9 cellular contexts compared by ENCODE assay signal in the genomic region with DNA sequence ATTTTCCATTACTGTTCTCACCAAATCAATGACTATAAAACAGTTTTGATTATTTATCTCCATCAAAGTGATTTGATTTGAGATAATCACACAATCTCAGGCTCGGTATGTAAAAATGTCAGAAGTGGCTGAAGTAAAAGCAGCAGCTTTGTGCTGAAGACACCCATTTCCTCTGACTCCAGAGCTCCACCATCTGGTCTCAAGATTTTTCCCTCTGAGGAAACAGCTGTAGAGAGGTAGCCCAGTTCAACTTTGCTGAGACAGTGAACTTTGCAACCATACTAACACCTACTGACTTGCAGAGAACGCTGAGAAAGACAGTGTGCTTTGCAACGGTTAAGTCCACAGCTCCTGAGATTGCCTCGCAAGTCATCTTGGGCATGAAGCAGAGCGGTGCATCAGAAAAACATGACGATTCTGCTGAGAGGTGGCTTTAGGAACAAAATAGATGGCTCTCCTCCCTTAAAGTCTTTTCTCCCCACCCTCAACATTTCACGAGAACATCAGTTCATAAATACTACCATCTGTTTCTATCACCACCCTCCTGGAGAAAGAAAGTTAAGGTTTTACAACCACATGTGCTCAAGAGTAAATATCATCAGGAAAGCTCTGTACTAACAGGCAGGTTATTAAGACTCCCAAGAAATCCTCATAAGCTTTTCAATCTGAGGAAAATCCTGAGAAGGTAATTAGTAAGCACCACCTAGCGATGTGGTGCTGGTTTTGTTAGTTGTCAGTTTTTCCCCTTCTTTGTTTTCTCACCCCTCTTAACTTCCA. TPM values are rescaled to one million over a fixed set of nuclear protein-coding genes. Genes with fewer than 3 reads are reported as not detected.
A peak's percentile ranks its signal among the peaks of the same experiment; 100 is the strongest.
DNase-seq lines count a peak whose midpoint lies in the region; ATAC-seq, FAIRE-seq and TF ChIP-seq lines count a peak whose summit lies in the region.
"Had no signal": no experiment of that assay in that cellular context is flagged by ENCODE, and none has a peak within 500 bp of the region (broad histone marks: within the 10 kb centered on the region; RNA-seq: fewer than 3 reads in every experiment).

No MANE protein-coding gene starts in this region.

- CTCF ChIA-PET in Caco-2 (lab: Charles Lee): interaction anchor here (0.6 to 4.9 kb wide), 19 partner anchors 18 to 396 kb away, joined by 3 to 88 read pairs (median 4); partner anchors contain the start of genes ATF1, HIGD1C, SLC11A2 and SMAGP
- CTCF ChIA-PET in H1 (lab: Charles Lee; ENCODE audit: partially characterized antibody): interaction anchor here (0.7 to 7.0 kb wide), 32 partner anchors 8 to 363 kb away, joined by 3 to 89 read pairs (median 5); partner anchors contain the start of genes SLC11A2 and TMPRSS12

- H3K27ac ChIP-seq in SK-N-MC (no peak overlapping the region), H1 (ENCODE audit: low read depth, low read length) (no peak overlapping the region), mesendoderm (ENCODE audit: low read depth, low read length) (peak overlapping the region; percentile 31)

- peaks cover 50% of the 10 kb centered on the region for H3K36me3 Mint-ChIP-seq in Caco-2 (ENCODE audit: insufficient read depth, unreplicated experiment)

- ATAC-seq in GM18502 (IDR thresholded peaks at IDR 0.05; ENCODE audit: poor library complexity, unreplicated experiment): no peak
- ATAC-seq in GM21737 (IDR thresholded peaks at IDR 0.05; ENCODE audit: unreplicated experiment): no peak

- no peak overlapping the region for H2BK120ac ChIP-seq in H1 (replicated peaks; ENCODE audit: low read depth, low read length)
- no peak overlapping the region for H2BK120ac ChIP-seq in mesendoderm (ENCODE audit: low read depth, low read length)

- H3K36me3 ChIP-seq in Caco-2 (ENCODE audit: control insufficient read depth, insufficient read depth, low read length): peaks cover 6% of the 10 kb centered on the region
- peaks cover 40% of the 10 kb centered on the region for H3K36me3 ChIP-seq in SK-N-MC (ENCODE audit: insufficient read depth, low read length)
- peaks cover 12 to 39% (median 25%) of the 10 kb centered on the region in 4 experiments for H3K36me3 ChIP-seq in H1 (ENCODE audit: control insufficient read depth in 2 of 4, insufficient read depth in 4 of 4, low read length in 3 of 4)
- peaks cover 8% of the 10 kb centered on the region for H3K36me3 ChIP-seq in mesendoderm (ENCODE audit: control insufficient read depth, insufficient read depth, low read length)

- H3K56ac ChIP-seq in H1 (replicated peaks; ENCODE audit: insufficient read length, low read depth, low read length) (no peak overlapping the region), mesendoderm (ENCODE audit: low read length) (no peak overlapping the region)

- H2BK20ac ChIP-seq in H1 (ENCODE audit: low read length): no peak overlapping the region

- no peak overlapping the region for H3K4me3 Mint-ChIP-seq in Caco-2 (ENCODE audit: unreplicated experiment)

- no peak overlapping the region for H4K91ac ChIP-seq in H1 (replicated peaks; ENCODE audit: insufficient read length, low read length)

- H2BK15ac ChIP-seq in H1 (ENCODE audit: low read length) (no peak overlapping the region), mesendoderm (replicated peaks; ENCODE audit: low read depth) (no peak overlapping the region)

- peaks cover 0 to 2% of the 10 kb centered on the region in 2 experiments for H4K20me1 ChIP-seq in H1 (replicated peaks in 1 of 2; ENCODE audit: control insufficient read depth in 1 of 2, insufficient read depth in 2 of 2, low read length in 2 of 2)

- no peaks in the 10 kb centered on the region for H3K23me2 ChIP-seq in H1 (ENCODE audit: low read depth, low read length)

- no peaks in the 10 kb centered on the region for H3K27me3 Mint-ChIP-seq in Caco-2 (ENCODE audit: insufficient read depth, unreplicated experiment)

- peak; percentile 81 for FAIRE-seq in H1 (lab: Jason Lieb, UNC)
- FAIRE-seq in urothelium cell line (lab: Jason Lieb, UNC): no peak

- intact Hi-C loops in Caco-2 (cut with micrococcal nuclease; ENCODE audit: unreplicated experiment): loop anchor here (1.0 to 5.0 kb wide), 7 partner anchors 26 to 485 kb away; partner anchors contain the start of gene DIP2B

- no peak overlapping the region for H3K23ac ChIP-seq in H1 (ENCODE audit: insufficient read length)
- H3K23ac ChIP-seq in mesendoderm (ENCODE audit: low read length): no peak overlapping the region

- H3K79me2 ChIP-seq in H1 (ENCODE audit: control insufficient read depth in 1 of 2, insufficient read depth in 2 of 2, low read length in 2 of 2): no peaks in the 10 kb centered on the region
- H3K79me2 ChIP-seq in mesendoderm (ENCODE audit: control insufficient read depth, insufficient read depth, low read length): no peaks in the 10 kb centered on the region

- no peak for TF ChIP-seq POLR2A in H1 (IDR thresholded peaks at IDR 0.05; ENCODE audit: control extremely low read depth in 1 of 2, low read depth in 2 of 2, low read length in 2 of 2)

- peaks cover 16% of the 10 kb centered on the region for H3K4me1 Mint-ChIP-seq in Caco-2 (ENCODE audit: low read depth, unreplicated experiment)

- no TSS peak for BruUV-seq in Caco-2 (replicated peaks; lab: Mats Ljungman, UMichigan)

- H3K9me3 Mint-ChIP-seq in Caco-2 (ENCODE audit: unreplicated experiment): no peaks in the 10 kb centered on the region

- H3K4ac ChIP-seq in H1 (replicated peaks; ENCODE audit: insufficient read length, low read depth, low read length) (no peak overlapping the region), mesendoderm (ENCODE audit: low read depth, low read length) (no peak overlapping the region)

- no peak overlapping the region for H3K14ac ChIP-seq in H1 (ENCODE audit: insufficient read length)

- H3K4me1 ChIP-seq in Caco-2 (no peaks in the 10 kb centered on the region), H1 (replicated peaks in 1 of 4; ENCODE audit: control insufficient read depth in 3 of 4, insufficient read depth in 4 of 4, low read length in 3 of 4) (no peaks in the 10 kb centered on the region; a peak in 1 of 7 replicates), mesendoderm (ENCODE audit: control insufficient read depth, low read depth, low read length) (no peaks in the 10 kb centered on the region)

- H3K27me3 ChIP-seq in Caco-2 (replicated peaks; ENCODE audit: control insufficient read depth, insufficient read depth, low read length) (no peaks in the 10 kb centered on the region), H1 (replicated peaks in 1 of 4; ENCODE audit: control insufficient read depth in 3 of 4, extremely low read depth in 1 of 4, insufficient read depth in 3 of 4, low read length in 3 of 4) (no peaks in the 10 kb centered on the region), mesendoderm (ENCODE audit: insufficient read depth, low read length, poor library complexity) (no peaks in the 10 kb centered on the region)

- H3K4me3 ChIP-seq in Caco-2 (ENCODE audit: low read depth, low read length): no peak overlapping the region
- no peak overlapping the region for H3K4me3 ChIP-seq in SK-N-MC
- H3K4me3 ChIP-seq in H1 (ENCODE audit: extremely low read depth in 1 of 4, insufficient read depth in 2 of 4, low read depth in 3 of 4, low read length in 4 of 4): no peak overlapping the region
- no peak overlapping the region for H3K4me3 ChIP-seq in mesendoderm (ENCODE audit: low read length)

- no peaks in the 10 kb centered on the region for H3K79me1 ChIP-seq in H1 (ENCODE audit: low read depth, low read length)
- H3K79me1 ChIP-seq in mesendoderm (ENCODE audit: low read length): no peaks in the 10 kb centered on the region

- DNase-seq in Caco-2 (peak; percentile 71 to 78), GOT3 (lab: John Stamatoyannopoulos, UW) (peak; percentile 52), SK-N-MC (ENCODE audit: low read depth, low spot score) (peak; percentile 6), H1 (ENCODE audit: low read depth in 1 of 2, low spot score in 2 of 2) (no peak), mesendoderm (peak; percentile 78), urothelium cell line (ENCODE audit: low spot score) (peak; percentile 26)

- POLR2A ChIA-PET in Caco-2 (lab: Charles Lee): interaction anchor here (0.6 to 1.9 kb wide), 5 partner anchors 39 to 419 kb away, joined by 4 to 8 read pairs (median 7); partner anchors contain the start of gene SLC11A2
- POLR2A ChIA-PET in H1 (lab: Charles Lee; ENCODE audit: partially characterized antibody): interaction anchor here (0.6 to 1.8 kb wide), 7 partner anchors 18 to 1971 kb away, joined by 3 to 5 read pairs (median 3); partner anchors contain the start of gene CSRNP2

- no peak overlapping the region for H3K27ac Mint-ChIP-seq in Caco-2 (ENCODE audit: unreplicated experiment)

- peak; percentile 78 to 87 for TF ChIP-seq RAD21 in H1 (IDR thresholded peaks at IDR 0.05 in 1 of 2, conservative IDR thresholded peaks at IDR 0.05 in 1 of 2; ENCODE audit: low read depth in 2 of 2, low read length in 2 of 2)

- no peak overlapping the region for H4K5ac ChIP-seq in H1 (ENCODE audit: insufficient read length, low read depth, low read length)
- no peak overlapping the region for H4K5ac ChIP-seq in mesendoderm (ENCODE audit: low read length)

- H3K9ac ChIP-seq in SK-N-MC (ENCODE audit: insufficient read length) (no peak overlapping the region), H1 (replicated peaks in 1 of 4; ENCODE audit: extremely low read depth in 1 of 4, low read depth in 3 of 4, low read length in 3 of 4) (no peak overlapping the region), mesendoderm (ENCODE audit: low read length) (no peak overlapping the region)

- H2BK5ac ChIP-seq in H1 (ENCODE audit: low read depth, low read length): no peak overlapping the region
- H2BK5ac ChIP-seq in mesendoderm (ENCODE audit: low read length): no peak overlapping the region

- H3K4me2 ChIP-seq in H1 (ENCODE audit: insufficient read depth in 1 of 2, low read depth in 2 of 2, low read length in 2 of 2): no peak overlapping the region
- H3K4me2 ChIP-seq in mesendoderm (ENCODE audit: low read length): no peak overlapping the region

- TF ChIP-seq CTCF in Caco-2 (IDR thresholded peaks at IDR 0.05; ENCODE audit: insufficient read depth in 1 of 2, low read depth in 1 of 2, low read length in 1 of 2, severe bottlenecking in 1 of 2, unreplicated experiment in 1 of 2): peak; percentile 63 to 83
- TF ChIP-seq CTCF in H1 (IDR thresholded peaks at IDR 0.05; ENCODE audit: control extremely low read depth in 1 of 3, insufficient read depth in 1 of 3, low read depth in 1 of 3, low read length in 3 of 3): peak in 2 of 3 experiments; percentile 72 to 81; a peak in 3 of 4 replicates

- no peak overlapping the region for H2AFZ ChIP-seq in H1 (ENCODE audit: low read length)

- H3K9me3 ChIP-seq in Caco-2 (no peaks in the 10 kb centered on the region), SK-N-MC (ENCODE audit: low read depth, low read length) (no peaks in the 10 kb centered on the region), H1 (ENCODE audit: insufficient read depth in 2 of 2, low read depth in 1 of 2, low read length in 1 of 2) (no peaks in the 10 kb centered on the region)

- no peak overlapping the region for H2AK5ac ChIP-seq in H1 (ENCODE audit: low read depth, low read length)
- H2AK5ac ChIP-seq in mesendoderm (ENCODE audit: low read length): no peak overlapping the region

- H4K8ac ChIP-seq in H1 (ENCODE audit: extremely low read depth, insufficient read depth, low read length) (no peak overlapping the region), mesendoderm (ENCODE audit: low read depth, low read length) (no peak overlapping the region)

- no peak overlapping the region for H2BK12ac ChIP-seq in H1 (ENCODE audit: low read depth, low read length)

- H3K18ac ChIP-seq in H1 (ENCODE audit: extremely low read depth, low read length) (no peak overlapping the region), mesendoderm (ENCODE audit: low read length) (no peak overlapping the region)

- 66% methylated on average over 8 of the region's 8 CpGs; no CpG with 5 or more reads in 1 of the 2 experiments for WGBS in H1 (ENCODE audit: extremely low coverage in 1 of 2, insufficient coverage in 1 of 2, insufficient read length in 1 of 2, insufficient replicate concordance in 2 of 2, low coverage in 1 of 2, low lambda C conversion rate in 2 of 2, missing lambda C conversion rate in 1 of 2), 2 experiments
- WGBS in mesendoderm (ENCODE audit: extremely low coverage, insufficient coverage, low lambda C conversion rate): no CpG with 5 or more reads among the region's 8 CpGs

- TF ChIP-seq EP300 in H1 (IDR thresholded peaks at IDR 0.05; ENCODE audit: borderline replicate concordance in 1 of 2, low read depth in 2 of 2, low read length in 2 of 2): no peak

RNA-seq across cellular contexts. Expression of gene HIGD1C, which starts 34.8 kb away (rescaled TPM):
- total RNA-seq in Caco-2 (2022): not detected in 2 replicates
- not detected in 2 replicates for total RNA-seq in H1 (2021; fragmentation: NEBNext Ultra II Directional; extraction: Animal tissue kit (Norgen Biotek cat#: 25700))
- polyA plus RNA-seq in H1 (2011; rRNA removed): not detected in 2 replicates
- not detected for polyA plus RNA-seq in H1 (2011; cell fraction: cytosol; rRNA removed)
- polyA plus RNA-seq in H1 (2011; cell fraction: nucleus; rRNA removed): not detected
- not detected in 4 replicates for polyA plus RNA-seq in H1 (2012, experiment 1 of 2)
- not detected for polyA plus RNA-seq in H1 (2012, experiment 2 of 2)
- not detected for polyA plus RNA-seq in H1 (2013, experiment 1 of 2)
- polyA plus RNA-seq in H1 (2013, experiment 2 of 2): not detected
- polyA minus RNA-seq in H1 (2011; rRNA and poly(A)+ RNA removed): not detected in 2 replicates
- polyA minus RNA-seq in H1 (2011; cell fraction: cytosol; rRNA and poly(A)+ RNA removed): not detected
- polyA minus RNA-seq in H1 (2011; cell fraction: nucleus; rRNA and poly(A)+ RNA removed): not detected
- not detected for polyA plus RNA-seq in mesendoderm (2013, experiment 1 of 2)
- polyA plus RNA-seq in mesendoderm (2013, experiment 2 of 2): not detected
- total RNA-seq: subcutaneous adipose tissue had no signal

RNA-seq across cellular contexts. Expression of gene SLC11A2, which starts 39.0 kb away (rescaled TPM):
- 97.2 and 115 TPM in 2 replicates for total RNA-seq in Caco-2 (2022)
- 59.3 and 61.5 TPM in 2 replicates for total RNA-seq in H1 (2021; fragmentation: NEBNext Ultra II Directional; extraction: Animal tissue kit (Norgen Biotek cat#: 25700))
- polyA plus RNA-seq in H1 (2011; rRNA removed): 42.8 and 55.0 TPM in 2 replicates
- 47.5 TPM for polyA plus RNA-seq in H1 (2011; cell fraction: cytosol; rRNA removed)
- polyA plus RNA-seq in H1 (2011; cell fraction: nucleus; rRNA removed): 67.8 TPM
- polyA plus RNA-seq in H1 (2012, experiment 1 of 2): 31.7 to 50.0 TPM (median 40.8 TPM) in 4 replicates
- polyA plus RNA-seq in H1 (2012, experiment 2 of 2): 6.9 TPM
- 47.6 TPM for polyA plus RNA-seq in H1 (2013, experiment 1 of 2)
- 48.7 TPM for polyA plus RNA-seq in H1 (2013, experiment 2 of 2)
- polyA minus RNA-seq in H1 (2011; rRNA and poly(A)+ RNA removed): 129 and 143 TPM in 2 replicates
- polyA minus RNA-seq in H1 (2011; cell fraction: cytosol; rRNA and poly(A)+ RNA removed): 41.7 TPM
- 77.3 TPM for polyA minus RNA-seq in H1 (2011; cell fraction: nucleus; rRNA and poly(A)+ RNA removed)
- polyA plus RNA-seq in mesendoderm (2013, experiment 1 of 2): 25.6 TPM
- polyA plus RNA-seq in mesendoderm (2013, experiment 2 of 2): 24.3 TPM

Comparison
In these comparisons a context has a peak if more than half of its experiments do, and no peak if none do; other contexts are left out.
1. DNase-seq: peak in Caco-2 (2 of 2), GOT3 (single experiment), SK-N-MC (single experiment), mesendoderm (single experiment) and urothelium cell line (single experiment); none in H1 (0 of 2).